In the genomic region with DNA sequence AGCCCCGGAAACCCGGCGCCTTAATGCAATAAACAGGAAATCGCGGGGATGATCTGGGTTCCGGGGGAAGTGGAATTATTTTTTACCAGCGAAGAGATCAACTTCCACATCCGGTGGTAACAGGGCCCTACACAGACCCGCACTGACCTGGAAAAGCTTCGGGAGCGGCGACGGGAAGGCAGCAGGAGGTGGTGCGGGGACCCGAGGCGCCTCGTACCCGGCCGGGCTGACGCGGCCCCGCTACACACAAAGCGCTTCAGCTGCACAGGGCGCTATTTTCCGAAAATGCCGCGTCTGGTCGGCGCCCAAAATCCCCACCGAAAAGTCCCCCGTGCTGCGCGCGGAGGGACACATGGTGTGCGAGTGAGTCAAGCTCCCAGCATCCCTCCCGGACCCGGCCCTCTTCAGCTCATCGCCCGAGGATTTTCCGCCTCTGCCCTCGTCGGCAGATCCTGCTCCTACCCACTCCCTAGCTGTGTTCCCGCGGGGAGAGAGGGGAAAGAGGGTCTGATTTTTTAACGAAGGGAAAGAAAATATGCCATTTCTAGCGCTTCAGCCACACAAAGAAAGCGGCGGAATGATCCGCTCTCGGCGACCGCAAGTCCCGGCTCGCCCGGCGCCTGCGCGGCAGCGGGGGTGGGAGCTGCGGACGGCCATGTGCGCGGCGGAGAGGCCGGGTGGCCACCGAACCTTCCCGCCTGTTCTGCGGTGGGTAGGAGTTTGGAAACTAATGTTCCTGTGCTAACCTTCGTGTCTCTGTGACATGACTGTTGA, we compare ENCODE assay signal across 8 cellular contexts. TPM values are rescaled to one million over a fixed set of nuclear protein-coding genes. Genes with fewer than 3 reads are reported as not detected.
A peak's percentile ranks its signal among the peaks of the same experiment; 100 is the strongest.
DNase-seq lines count a peak whose midpoint lies in the region; ATAC-seq and TF ChIP-seq lines count a peak whose summit lies in the region.

Gene GABPB1 (minus strand): TSS at position 361 of the 774 bp plus-strand sequence. CDS start 45,400 bp downstream, outside the sequence.

- H3K9me3 ChIP-seq in mucosa of descending colon = no peaks in the 10 kb centered on the region

- H3K36me3 ChIP-seq in mucosa of descending colon (ENCODE audit: low read depth) = no peaks in the 10 kb centered on the region

- H3K4me3 ChIP-seq in epithelial cell of esophagus (ENCODE audit: low read length) = peak within 1 kb of the TSS; percentile 90
- peak within 1 kb of the TSS; percentile 99 for H3K4me3 ChIP-seq in mucosa of descending colon

- TF ChIP-seq CTCF in epithelial cell of esophagus (IDR thresholded peaks at IDR 0.05; ENCODE audit: insufficient read depth, low read depth, low read length, missing control alignments) (no peak), mucosa of descending colon (IDR thresholded peaks at IDR 0.05) (no peak)

- intact Hi-C loops in mucosa of descending colon (cut with DNase I, micrococcal nuclease) = no loop called here

- DNase-seq in COLO829 (ENCODE audit: low spot score) = peak; percentile 45
- DNase-seq in HuH-7.5 (ENCODE audit: low spot score) = peak; percentile 79
- DNase-seq in OCI-M1 (lab: John Stamatoyannopoulos, UW) = peak; percentile 94
- peak; percentile 77 for DNase-seq in activated T-cell treated with anti-CD3 and anti-CD28 coated beads for 4 hours
- peak; percentile 96 for DNase-seq in epithelial cell of esophagus (ENCODE audit: low read depth)
- DNase-seq in mucosa of descending colon = peak; percentile 86 to 93 (median 91)
- peak; percentile 69 to 80 for DNase-seq in stimulated activated CD8-positive, alpha-beta memory T cell treated with anti-CD3 and anti-CD28 coated beads, Interleukin-4, amount 100 ng/mL, for 1 hour (ENCODE audit: low read depth in 2 of 2, low spot score in 1 of 2)

- ATAC-seq in GM21423 (IDR thresholded peaks at IDR 0.05; ENCODE audit: unreplicated experiment) (peak; percentile 46), mucosa of descending colon (peak; percentile 82)

- peaks cover 28% of the 10 kb centered on the region for H3K4me1 ChIP-seq in mucosa of descending colon (ENCODE audit: low read depth)

RNA-seq across cellular contexts. Expression of gene GABPB1, which starts in this region (rescaled TPM):
- 10 to 100 TPM in 2 of 3 donors, 1 to 10 TPM in 1; 10.0 to 15.6 (median 12.3) TPM for total RNA-seq in mucosa of descending colon

Comparison
In these comparisons a context has a peak if more than half of its experiments do, and no peak if none do; other contexts are left out.
1. Peak in every context shown above with its lines: DNase-seq, ATAC-seq and H3K4me3 ChIP-seq.
2. DNase-seq: peak in every context shown above with its lines; median percentile 96 in epithelial cell of esophagus; 94 in OCI-M1; 91 in mucosa of descending colon; 79 in HuH-7.5; 77 in activated T-cell treated with anti-CD3 and anti-CD28 coated beads for 4 hours; 74 in stimulated activated CD8-positive, alpha-beta memory T cell treated with anti-CD3 and anti-CD28 coated beads, Interleukin-4, amount 100 ng/mL, for 1 hour; 45 in COLO829.